Comparison of ENCODE assay signal across 22 cellular contexts in genomic region chr20:44066645-44067606, GRCh38.
DNase-seq lines count a peak whose midpoint lies in the region; ATAC-seq and TF ChIP-seq lines count a peak whose summit lies in the region.
"Had no signal": no experiment of that assay in that cellular context is flagged by ENCODE, and none has a peak within 500 bp of the region (broad histone marks: within the 10 kb centered on the region; RNA-seq: fewer than 3 reads in every experiment).

No MANE protein-coding gene starts in this region.

- peak overlapping the region in 1 of 2 donors; percentile 19 for H3K4me3 Mint-ChIP-seq in stimulated activated naive B cell treated with anti-CD40 and anti-IgM and Interleukin-4, amounts not matched to agents 10 μg/mL and 1 μg/mL and 100 μg/mL, for 72 hours
- H3K4me3 Mint-ChIP-seq: dendritic cell treated with granulocyte-macrophage colony-stimulating factor and Interleukin-4, amounts not matched to agents 40 ng/mL and 50 ng/mL, for 4 days; GM23338 had no signal

- no peak overlapping the region for H3K4me3 ChIP-seq in HEK293 (ENCODE audit: low read depth, low read length)
- H3K4me3 ChIP-seq: GM23338, heart left ventricle, ovary, Peyer's patch, right lobe of liver, tibial artery had no signal

- peaks cover 0 to under 1% of the 10 kb centered on the region in 2 donors for H3K9me3 Mint-ChIP-seq in stimulated activated naive B cell treated with anti-CD40 and anti-IgM and Interleukin-4, amounts not matched to agents 10 μg/mL and 1 μg/mL and 100 μg/mL, for 72 hours
- H3K9me3 Mint-ChIP-seq: CD8-positive, alpha-beta memory T cell; dendritic cell treated with granulocyte-macrophage colony-stimulating factor and Interleukin-4, amounts not matched to agents 40 ng/mL and 50 ng/mL, for 4 days; GM23338 had no signal

- ATAC-seq in stimulated activated naive B cell treated with anti-CD40 and anti-IgM and Interleukin-4, amounts not matched to agents 10 μg/mL and 1 μg/mL and 100 μg/mL, for 72 hours (replicated peaks) = no peak
- ATAC-seq in GM19395 (IDR thresholded peaks at IDR 0.05; ENCODE audit: unreplicated experiment) = no peak
- ATAC-seq: GM23338 had no signal

- CTCF ChIA-PET in HEK293 (lab: Yijun Ruan, JAX) = interaction anchor here (0.7 kb wide), 1 partner anchor 15 kb away, joined by 3 read pairs; no protein-coding TSS in a partner anchor

- no peaks in the 10 kb centered on the region for H3K4me1 ChIP-seq in HEK293 (ENCODE audit: control insufficient read depth, insufficient read depth, low read length)
- H3K4me1 ChIP-seq: right lobe of liver, tibial artery had no signal

- peaks cover 0 to 3% of the 10 kb centered on the region in 2 donors for H3K36me3 Mint-ChIP-seq in stimulated activated naive B cell treated with anti-CD40 and anti-IgM and Interleukin-4, amounts not matched to agents 10 μg/mL and 1 μg/mL and 100 μg/mL, for 72 hours
- H3K36me3 Mint-ChIP-seq: CD8-positive, alpha-beta memory T cell had no signal

- POLR2A ChIA-PET in HEK293 (lab: Yijun Ruan, JAX) = no interaction called here

- DNase-seq in activated effector memory CD4-positive, alpha-beta T cell treated with anti-CD3 and anti-CD28 coated beads, Interleukin-2, amount 50 U/mL, for 16 hours = peak; percentile 62
- DNase-seq in activated effector memory CD4-positive, alpha-beta T cell treated with Interleukin-2 at 50 U/mL for 16 hours = no peak
- DNase-seq in islet precursor cell (peak; percentile 49), NCI-H187 (lab: John Stamatoyannopoulos, UW) (no peak)
- no peak for DNase-seq in stimulated activated naive B cell treated with anti-CD40 and anti-IgM and Interleukin-4, amounts not matched to agents 10 μg/mL and 1 μg/mL and 100 μg/mL, for 72 hours
- no peak for DNase-seq in stimulated activated CD4-positive, alpha-beta T cell treated with anti-CD3 and anti-CD28 coated beads, Interleukin-2, amount 100 ng/mL, for 48 hours
- DNase-seq: activated CD4-positive, CD25-positive, alpha-beta regulatory T cell; CD8-positive, alpha-beta memory T cell; DMS79; NCI-H1105; NCI-H2081 treated with DMSO at 0.1 percent for 48 hours; NCI-H510A; Peyer's patch; T1000 had no signal

- peaks cover 20 to 38% of the 10 kb centered on the region in 2 donors for H3K4me1 Mint-ChIP-seq in stimulated activated naive B cell treated with anti-CD40 and anti-IgM and Interleukin-4, amounts not matched to agents 10 μg/mL and 1 μg/mL and 100 μg/mL, for 72 hours

- H3K36me3 ChIP-seq in HEK293 (ENCODE audit: control insufficient read depth in 2 of 2, insufficient read depth in 1 of 2, low read length in 2 of 2) = no peaks in the 10 kb centered on the region
- H3K36me3 ChIP-seq: heart left ventricle, ovary, Peyer's patch, right lobe of liver, tibial artery had no signal

- H3K9me3 ChIP-seq in HEK293 (ENCODE audit: control insufficient read depth, insufficient read depth, low read depth, low read length) = no peaks in the 10 kb centered on the region
- H3K9me3 ChIP-seq: heart left ventricle, ovary, Peyer's patch, right lobe of liver, tibial artery had no signal

- H3K27me3 Mint-ChIP-seq in stimulated activated naive B cell treated with anti-CD40 and anti-IgM and Interleukin-4, amounts not matched to agents 10 μg/mL and 1 μg/mL and 100 μg/mL, for 72 hours = peaks cover 25 to 44% of the 10 kb centered on the region in 2 donors

- peak overlapping the region; percentile 75 for H3K27ac Mint-ChIP-seq in stimulated activated naive B cell treated with anti-CD40 and anti-IgM and Interleukin-4, amounts not matched to agents 10 μg/mL and 1 μg/mL and 100 μg/mL, for 72 hours
- H3K27ac Mint-ChIP-seq: dendritic cell treated with granulocyte-macrophage colony-stimulating factor and Interleukin-4, amounts not matched to agents 40 ng/mL and 50 ng/mL, for 4 days; GM23338 had no signal

- no peak overlapping the region for H3K27ac ChIP-seq in HEK293 (ENCODE audit: extremely low read depth, low read depth, low read length)
- H3K27ac ChIP-seq: heart left ventricle, ovary, right lobe of liver, tibial artery had no signal

- TF ChIP-seq CTCF in HEK293 (tag by site-specific recombination; IDR thresholded peaks at IDR 0.05) = no peak

TF ChIP-seq in HEK293, 187 proteins besides CTCF, POLR2A, EP300 and RAD21:
- TF ChIP-seq HOXC10 (CRISPR knock-in tag; IDR thresholded peaks at IDR 0.05) (no peak), ZNF121 (tag by site-specific recombination; IDR thresholded peaks at IDR 0.05) (peak; percentile 67), ZNF16 (tag by site-specific recombination; IDR thresholded peaks at IDR 0.05; ENCODE audit: low read depth) (no peak)

Comparison
In these comparisons a context has a peak if more than half of its experiments do, and no peak if none do; other contexts are left out.
1. DNase-seq: peak in activated effector memory CD4-positive, alpha-beta T cell treated with anti-CD3 and anti-CD28 coated beads, Interleukin-2, amount 50 U/mL, for 16 hours (single experiment) and islet precursor cell (single experiment); none in activated effector memory CD4-positive, alpha-beta T cell treated with Interleukin-2 at 50 U/mL for 16 hours (single experiment), stimulated activated naive B cell treated with anti-CD40 and anti-IgM and Interleukin-4, amounts not matched to agents 10 μg/mL and 1 μg/mL and 100 μg/mL, for 72 hours (single experiment), stimulated activated CD4-positive, alpha-beta T cell treated with anti-CD3 and anti-CD28 coated beads, Interleukin-2, amount 100 ng/mL, for 48 hours (0 of 2) and NCI-H187 (0 of 2).